ENCODE assay signal across 27 cellular contexts in the genomic region with DNA sequence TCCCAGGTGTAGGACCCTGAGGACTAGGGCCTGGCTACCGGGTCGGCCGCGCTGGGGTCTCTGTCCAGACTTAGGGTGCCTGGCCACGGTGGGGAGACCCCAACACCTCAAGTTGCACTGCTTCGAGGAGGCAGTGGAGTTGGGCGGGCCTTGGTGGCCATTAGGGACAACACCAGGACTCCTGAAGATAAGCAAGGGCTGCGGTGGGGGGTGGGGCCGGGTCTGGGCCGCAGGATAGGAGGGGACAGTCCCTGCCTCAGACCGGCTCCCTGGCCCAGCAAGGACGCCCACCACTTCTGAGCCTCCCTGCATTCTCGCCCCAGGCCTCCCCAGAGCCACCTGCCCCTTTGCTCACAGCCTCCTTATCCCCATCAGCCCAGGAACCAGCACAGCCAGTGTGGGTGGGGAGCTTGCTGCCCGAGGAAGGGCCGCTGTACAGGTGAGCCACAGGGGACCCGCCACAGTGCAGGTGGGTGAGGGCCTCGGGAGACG.
"Had no signal": no experiment of that assay in that cellular context is flagged by ENCODE, and none has a peak within 500 bp of the region (broad histone marks: within the 10 kb centered on the region; RNA-seq: fewer than 3 reads in every experiment).

No MANE protein-coding gene starts in this region.

- H3K9me3 ChIP-seq: lower lobe of right lung, mucosa of descending colon, sigmoid colon, spleen, transverse colon, vagina had no signal

- H3K27me3 ChIP-seq: sigmoid colon, spleen, transverse colon, vagina had no signal

- H3K9me3 Mint-ChIP-seq: effector memory CD8-positive, alpha-beta T cell; immature natural killer cell; mesothelial cell of epicardium; naive B cell; natural killer cell treated with Interleukin-12 subunit alpha and Interleukin-12 subunit beta and Interleukin-15 and Interleukin-18, amount 100 ng/mL, for 72 hours; neural crest cell; stimulated activated naive B cell treated with anti-CD40 and anti-IgM and Interleukin-4, amounts not matched to agents 10 μg/mL and 1 μg/mL and 100 μg/mL, for 72 hours; stimulated activated naive CD8-positive, alpha-beta T cell treated with anti-CD3 and anti-CD28 coated beads, Interleukin-15, Interleukin-2, amounts not matched to agents 100 ng/mL and 50 ng/mL, for 24 hours had no signal

- FAIRE-seq: endometrium, frontal cortex had no signal

- H3K27ac Mint-ChIP-seq: immature natural killer cell; mesothelial cell of epicardium; natural killer cell treated with Interleukin-12 subunit alpha and Interleukin-12 subunit beta and Interleukin-15 and Interleukin-18, amount 100 ng/mL, for 72 hours; progenitor cell of endocrine pancreas; stimulated activated naive B cell treated with anti-CD40 and anti-IgM and Interleukin-4, amounts not matched to agents 10 μg/mL and 1 μg/mL and 100 μg/mL, for 72 hours; stimulated activated naive CD8-positive, alpha-beta T cell treated with anti-CD3 and anti-CD28 coated beads, Interleukin-15, Interleukin-2, amounts not matched to agents 100 ng/mL and 50 ng/mL, for 24 hours had no signal

- H3K27ac ChIP-seq: lower lobe of right lung, parathyroid adenoma, spleen had no signal

- H2AFZ ChIP-seq: parathyroid adenoma had no signal

- H3K4me3 Mint-ChIP-seq: effector memory CD8-positive, alpha-beta T cell; immature natural killer cell; mesothelial cell of epicardium; naive B cell; natural killer cell treated with Interleukin-12 subunit alpha and Interleukin-12 subunit beta and Interleukin-15 and Interleukin-18, amount 100 ng/mL, for 72 hours; neural crest cell; stimulated activated naive B cell treated with anti-CD40 and anti-IgM and Interleukin-4, amounts not matched to agents 10 μg/mL and 1 μg/mL and 100 μg/mL, for 72 hours; stimulated activated naive CD8-positive, alpha-beta T cell treated with anti-CD3 and anti-CD28 coated beads, Interleukin-15, Interleukin-2, amounts not matched to agents 100 ng/mL and 50 ng/mL, for 24 hours had no signal

- H3K9ac ChIP-seq: parathyroid adenoma had no signal

- H3K36me3 Mint-ChIP-seq: mesothelial cell of epicardium; naive B cell; natural killer cell treated with Interleukin-12 subunit alpha and Interleukin-12 subunit beta and Interleukin-15 and Interleukin-18, amount 100 ng/mL, for 72 hours; stimulated activated naive B cell treated with anti-CD40 and anti-IgM and Interleukin-4, amounts not matched to agents 10 μg/mL and 1 μg/mL and 100 μg/mL, for 72 hours had no signal

- ATAC-seq: effector memory CD8-positive, alpha-beta T cell; left colon; left ventricle myocardium superior; lower lobe of right lung; mucosa of descending colon; natural killer cell treated with Interleukin-12 subunit alpha and Interleukin-12 subunit beta and Interleukin-15 and Interleukin-18, amount 100 ng/mL, for 72 hours; right cardiac atrium; stimulated activated naive B cell treated with anti-CD40 and anti-IgM and Interleukin-4, amounts not matched to agents 10 μg/mL and 1 μg/mL and 100 μg/mL, for 72 hours had no signal

- DNase-seq: cortex of kidney; effector memory CD8-positive, alpha-beta T cell; hypothalamus; immature natural killer cell; islet precursor cell; kidney glomerular epithelial cell; left colon; left ventricle myocardium superior; lower lobe of right lung; naive B cell; sigmoid colon; spleen; stimulated activated CD4-positive, alpha-beta T cell treated with anti-CD3 and anti-CD28 coated beads, Interleukin-4, amount 100 ng/mL, for 4 hours; stimulated activated naive B cell treated with anti-CD40 and anti-IgM and Interleukin-4, amounts not matched to agents 10 μg/mL and 1 μg/mL and 100 μg/mL, for 72 hours; transverse colon had no signal

- H3K4me3 ChIP-seq: lower lobe of right lung, mucosa of descending colon, sigmoid colon, skin epidermis, spleen, transverse colon, vagina had no signal

- H3K27me3 Mint-ChIP-seq: effector memory CD8-positive, alpha-beta T cell; naive B cell; natural killer cell treated with Interleukin-12 subunit alpha and Interleukin-12 subunit beta and Interleukin-15 and Interleukin-18, amount 100 ng/mL, for 72 hours; stimulated activated naive B cell treated with anti-CD40 and anti-IgM and Interleukin-4, amounts not matched to agents 10 μg/mL and 1 μg/mL and 100 μg/mL, for 72 hours; stimulated activated naive CD8-positive, alpha-beta T cell treated with anti-CD3 and anti-CD28 coated beads, Interleukin-15, Interleukin-2, amounts not matched to agents 100 ng/mL and 50 ng/mL, for 24 hours had no signal

- H3K79me2 ChIP-seq: parathyroid adenoma had no signal

- H3K36me3 ChIP-seq: lower lobe of right lung, sigmoid colon, transverse colon, vagina had no signal
